Comparison of ENCODE assay signal across 8 cellular contexts in the genomic region with DNA sequence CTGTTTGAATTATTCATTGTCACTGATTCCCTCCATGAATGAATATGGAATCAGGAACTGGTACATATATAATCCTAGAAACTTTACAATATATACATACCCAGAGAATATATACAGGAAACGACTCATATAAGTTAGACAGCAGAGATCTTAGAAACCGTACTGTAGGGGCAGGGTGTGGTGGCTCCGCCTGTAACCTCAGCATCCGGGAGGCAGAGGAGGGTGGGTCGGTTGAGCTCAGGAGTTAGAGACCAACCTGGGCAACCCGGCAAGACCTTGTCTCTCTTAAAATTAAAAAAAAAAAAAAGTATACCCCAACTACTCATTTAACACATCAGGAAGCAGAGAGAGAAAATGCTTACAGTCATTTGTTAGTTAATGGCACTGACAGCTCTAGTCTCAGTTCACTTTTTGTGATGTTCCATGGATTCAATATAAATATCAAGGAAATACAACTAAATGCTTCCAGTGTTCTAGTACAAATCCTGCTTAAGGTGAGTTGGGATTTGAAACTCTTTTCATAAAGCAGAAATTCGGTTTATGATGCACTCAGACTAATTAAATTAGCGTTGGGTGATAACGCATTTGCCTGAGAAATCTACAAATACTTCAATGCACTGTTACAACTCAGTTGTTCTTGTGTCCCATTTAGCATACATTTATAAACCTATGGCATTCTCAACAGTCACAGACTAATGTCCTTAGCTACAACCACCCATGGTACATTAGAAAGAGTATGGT. TPM values are rescaled to one million over a fixed set of nuclear protein-coding genes. Genes with fewer than 3 reads are reported as not detected.
A peak's percentile ranks its signal among the peaks of the same experiment; 100 is the strongest.
DNase-seq lines count a peak whose midpoint lies in the region; ATAC-seq lines count a peak whose summit lies in the region.

No MANE protein-coding gene starts in this region.

- peak; percentile 84 for ATAC-seq in GM21381 (IDR thresholded peaks at IDR 0.05; ENCODE audit: unreplicated experiment)

- DNase-seq in MV-4-11 (lab: John Stamatoyannopoulos, UW) (peak; percentile 46), cerebellum (ENCODE audit: low spot score) (no peak), occipital lobe (lab: John Stamatoyannopoulos, UW) (no peak), NCI-H1436 treated with DMSO at 0.1 percent for 48 hours (lab: John Stamatoyannopoulos, UW) (no peak), SHP77 (lab: John Stamatoyannopoulos, UW) (no peak)
- peak; percentile 53 to 69 for DNase-seq in activated T-cell treated with anti-CD3 and anti-CD28 coated beads, Interleukin-2, amount 50 U/mL, for 48 hours
- DNase-seq in stimulated activated CD4-positive, alpha-beta T cell treated with anti-CD3 and anti-CD28 coated beads, Interleukin-15, amount 100 ng/mL, for 48 hours (ENCODE audit: low read depth in 2 of 2): peak; percentile 35

RNA-seq across cellular contexts. Expression of a gene that starts 5.6 kb away (rescaled TPM):
- total RNA-seq in cerebellum (98.6 TPM), occipital lobe (60.4 TPM)

Comparison
In these comparisons a context has a peak if more than half of its experiments do, and no peak if none do; other contexts are left out.
1. DNase-seq: peak in MV-4-11 (single experiment), activated T-cell treated with anti-CD3 and anti-CD28 coated beads, Interleukin-2, amount 50 U/mL, for 48 hours (2 of 2) and stimulated activated CD4-positive, alpha-beta T cell treated with anti-CD3 and anti-CD28 coated beads, Interleukin-15, amount 100 ng/mL, for 48 hours (2 of 2); none in cerebellum (single experiment), occipital lobe (single experiment), NCI-H1436 treated with DMSO at 0.1 percent for 48 hours (single experiment) and SHP77 (0 of 2).